Comparison of ENCODE assay signal across 8 cellular contexts in the genomic region with DNA sequence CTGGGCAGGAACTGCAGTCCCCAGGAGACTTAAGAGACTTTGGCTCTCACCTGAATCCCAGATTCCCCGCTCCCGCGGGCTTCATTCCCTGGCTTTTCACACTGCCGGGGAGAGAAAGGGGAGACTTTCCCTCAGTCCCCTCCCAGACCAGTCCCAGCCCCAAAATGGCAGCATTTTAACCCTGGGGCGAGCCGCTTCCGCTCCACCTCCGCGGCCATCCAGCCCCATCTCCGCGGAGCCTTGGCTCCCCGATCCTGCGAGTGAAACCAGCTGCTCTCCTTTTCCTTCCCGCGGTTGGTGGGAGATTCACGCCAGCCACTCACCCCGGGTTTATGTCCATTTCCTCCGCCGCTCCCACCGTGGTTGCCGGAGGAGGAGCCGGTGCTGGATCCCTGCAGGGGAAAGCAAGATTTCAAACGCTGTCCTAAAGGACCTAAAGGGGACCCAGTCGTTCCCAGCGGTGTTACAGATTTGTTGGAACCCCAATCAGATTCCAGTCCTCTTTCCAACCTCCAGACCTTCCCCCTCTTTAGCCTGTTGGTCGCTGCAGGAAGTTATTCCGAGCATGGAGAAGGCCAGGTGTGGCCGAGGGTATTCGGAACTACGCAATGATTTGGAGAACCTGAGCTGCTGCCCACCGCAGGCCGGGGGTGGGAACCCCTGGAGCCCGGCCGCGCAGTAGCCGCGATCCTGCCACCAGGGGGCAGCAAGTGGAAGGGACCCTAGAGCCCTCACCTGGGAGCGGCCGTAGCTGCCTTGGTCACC. TPM values are rescaled to one million over a fixed set of nuclear protein-coding genes. Genes with fewer than 3 reads are reported as not detected.
DNase-seq lines count a peak whose midpoint lies in the region; FAIRE-seq and TF ChIP-seq lines count a peak whose summit lies in the region.

No MANE protein-coding gene starts in this region.

- no peaks in the 10 kb centered on the region for H3K9me3 ChIP-seq in PC-9 (ENCODE audit: insufficient read depth, low read depth)
- H3K9me3 ChIP-seq in neutrophil = no peaks in the 10 kb centered on the region

- POLR2A ChIA-PET in PC-9 (lab: Charles Lee; ENCODE audit: unreplicated experiment) = interaction anchor here (0.5 to 0.7 kb wide), 7 partner anchors 13 to 307 kb away, joined by 3 to 7 read pairs (median 4); a partner anchor contains a TSS

- no peaks in the 10 kb centered on the region for H3K9me2 ChIP-seq in PC-9 (ENCODE audit: insufficient read depth)

- peaks cover 4% of the 10 kb centered on the region; the same call in 1 of the 2 replicates for H4K20me1 ChIP-seq in PC-9 (ENCODE audit: insufficient read depth)

- peak; percentile 69 for TF ChIP-seq CTCF in HL-60 (IDR thresholded peaks at IDR 0.05; ENCODE audit: insufficient read depth, low read length)
- TF ChIP-seq CTCF in PC-9 (conservative IDR thresholded peaks at IDR 0.05) = peak; percentile 97
- TF ChIP-seq CTCF in neutrophil (IDR thresholded peaks at IDR 0.05) = peak; percentile 82

- H3K36me3 ChIP-seq in PC-9 (ENCODE audit: low read depth) (peaks cover 8% of the 10 kb centered on the region; the same call in 1 of the 2 replicates), neutrophil (no peaks in the 10 kb centered on the region)

- H3K4me3 ChIP-seq in HL-60 (replicated peaks; ENCODE audit: insufficient read depth, low read length) = no peak overlapping the region
- H3K4me3 ChIP-seq in PC-9 = peak overlapping the region; percentile 77
- H3K4me3 ChIP-seq in neutrophil (ENCODE audit: low read depth in 1 of 2, low read length in 1 of 2) = no peak overlapping the region

- peaks cover 9% of the 10 kb centered on the region; the same call in 1 of the 2 replicates for H3F3A ChIP-seq in PC-9 (ENCODE audit: insufficient read depth, low read depth)

- intact Hi-C loops in PC-9 (cut with micrococcal nuclease; ENCODE audit: unreplicated experiment) = loop anchor here (1.0 to 5.0 kb wide), 4 partner anchors 35 to 207 kb away; a partner anchor contains a TSS

- H3K79me2 ChIP-seq in PC-9 (ENCODE audit: low read depth) = peaks cover 19% of the 10 kb centered on the region

- DNase-seq in DMS79 treated with DMSO at 0.1 percent for 48 hours (lab: John Stamatoyannopoulos, UW) (peak; percentile 83), HL-60 (ENCODE audit: low read depth in 1 of 2, low spot score in 1 of 2) (peak; percentile 20 to 34), PC-9 (peak; percentile 81 to 95), frontal cortex (ENCODE audit: low spot score in 2 of 2) (peak; percentile 50 to 86), substantia nigra (lab: John Stamatoyannopoulos, UW) (peak in 37 of 49 donors; percentile 2 to 68 (median 35)), middle frontal gyrus (ENCODE audit: extremely low spot score, low spot score) (no peak)
- DNase-seq in activated effector memory CD4-positive, alpha-beta T cell treated with Interleukin-2 at 50 U/mL for 16 hours = peak; percentile 51

- peak overlapping the region; percentile 86 for H2AFZ ChIP-seq in PC-9

- H3K27ac ChIP-seq in HL-60 (replicated peaks) = no peak overlapping the region
- peak overlapping the region; percentile 90 for H3K27ac ChIP-seq in PC-9
- no peak overlapping the region for H3K27ac ChIP-seq in neutrophil
- H3K27ac ChIP-seq in substantia nigra (ENCODE audit: low read depth, low read length, poor library complexity, severe bottlenecking) = no peak overlapping the region

- H3K27me3 ChIP-seq in HL-60 (ENCODE audit: insufficient read depth, poor library complexity, severe bottlenecking) (peaks cover 51% of the 10 kb centered on the region), PC-9 (ENCODE audit: insufficient read depth, low read depth) (no peaks in the 10 kb centered on the region), neutrophil (peaks cover 99% of the 10 kb centered on the region)

- CTCF ChIA-PET in PC-9 (lab: Charles Lee) = interaction anchor here (0.6 to 2.3 kb wide), 6 partner anchors 22 to 219 kb away, joined by 3 to 10 read pairs (median 4); a partner anchor contains a TSS

- peak overlapping the region; percentile 94 for H3K4me2 ChIP-seq in PC-9

- H3K4me1 ChIP-seq in PC-9 (replicated peaks; ENCODE audit: insufficient read depth) (peaks cover 24% of the 10 kb centered on the region), neutrophil (ENCODE audit: control insufficient read depth in 1 of 2, insufficient read depth in 1 of 2, low read depth in 1 of 2, low read length in 1 of 2) (peaks cover 0 to 5% of the 10 kb centered on the region in 2 experiments)

- no peak for FAIRE-seq in frontal cortex (lab: Jason Lieb, UNC)

- BruUV-seq in PC-9 (replicated peaks; lab: Mats Ljungman, UMichigan) = TSS peak; percentile 77

RNA-seq across cellular contexts. Expression of a gene that starts 3.4 kb away (rescaled TPM):
- total RNA-seq in PC-9 (2021) (135 and 144 TPM in 2 replicates), frontal cortex (under 0.01 TPM)

RNA-seq across cellular contexts. Expression of a gene that starts 18.1 kb away (rescaled TPM):
- total RNA-seq in PC-9 (2021) = 0.76 and 0.88 TPM in 2 replicates
- not detected for total RNA-seq in frontal cortex

RNA-seq across cellular contexts. Expression of a gene that starts 19.8 kb away (rescaled TPM):
- total RNA-seq in PC-9 (2021) (not detected in 2 replicates), frontal cortex (not detected)

RNA-seq across cellular contexts. Expression of a gene that starts 23.2 kb away (rescaled TPM):
- not detected in 2 replicates for total RNA-seq in PC-9 (2021)
- total RNA-seq in frontal cortex = not detected

RNA-seq across cellular contexts. Expression of a gene that starts 35.4 kb away (rescaled TPM):
- total RNA-seq in PC-9 (2021) (82.6 and 95.9 TPM in 2 replicates), frontal cortex (50.1 TPM)

Comparison
In these comparisons a context has a peak if more than half of its experiments do, and no peak if none do; other contexts are left out.
1. RNA of a gene that starts 3.4 kb away (total RNA-seq): 135 to 144 TPM in PC-9; under 0.01 TPM in frontal cortex (single experiment); every median in the first group is over 100 times any median in the second.
2. Peak in every context shown above with its lines, with median percentiles within 50 percentile points of each other: CTCF ChIP-seq.